Comparison of ENCODE assay signal across 15 cellular contexts in genomic region chr1:155019377-155020245, GRCh38. TPM values are rescaled to one million over a fixed set of nuclear protein-coding genes. Genes with fewer than 3 reads are reported as not detected.
DNase-seq lines count a peak whose midpoint lies in the region; ATAC-seq, FAIRE-seq and TF ChIP-seq lines count a peak whose summit lies in the region.
"Had no signal": no experiment of that assay in that cellular context is flagged by ENCODE, and none has a peak within 500 bp of the region (broad histone marks: within the 10 kb centered on the region; RNA-seq: fewer than 3 reads in every experiment).

No MANE protein-coding gene starts in this region.

- no peaks in the 10 kb centered on the region for H3K27me3 ChIP-seq in RWPE2 (ENCODE audit: insufficient read depth, poor library complexity, severe bottlenecking)
- H3K27me3 ChIP-seq in mesenchymal stem cell (ENCODE audit: control insufficient read depth in 1 of 2, insufficient read depth in 1 of 2, low read length in 2 of 2): no peaks in the 10 kb centered on the region
- H3K27me3 ChIP-seq: ascending aorta; BLaER1 treated with 17β-estradiol and CSF1 and Interleukin-3, amounts not matched to agents 10 nM and 100 nM; dorsolateral prefrontal cortex had no signal

- H3K36me3 ChIP-seq in RWPE2 (ENCODE audit: low read depth) (peaks cover 18% of the 10 kb centered on the region), mesenchymal stem cell (ENCODE audit: control insufficient read depth in 1 of 2, insufficient read depth in 2 of 2, low read depth in 1 of 2, low read length in 2 of 2) (peaks cover 21 to 24% of the 10 kb centered on the region in 2 experiments)

- H2BK120ac ChIP-seq in mesenchymal stem cell (ENCODE audit: low read depth, low read length): no peak overlapping the region

- no peak for TF ChIP-seq CTCF in natural killer cell (IDR thresholded peaks at IDR 0.05)
- no peak for TF ChIP-seq CTCF in RWPE2 (IDR thresholded peaks at IDR 0.05; ENCODE audit: poor library complexity, severe bottlenecking)
- TF ChIP-seq CTCF in type B pancreatic cell (conservative IDR thresholded peaks at IDR 0.05): no peak

- no peak overlapping the region for H2BK5ac ChIP-seq in mesenchymal stem cell (ENCODE audit: low read depth, low read length, poor library complexity, severe bottlenecking)

- H3K4ac ChIP-seq in mesenchymal stem cell (ENCODE audit: low read depth in 1 of 2, low read length in 2 of 2): no peak overlapping the region

- no peak overlapping the region for H3K18ac ChIP-seq in mesenchymal stem cell (ENCODE audit: low read depth in 1 of 2, low read length in 2 of 2)

- H3K27me3 Mint-ChIP-seq in natural killer cell (ENCODE audit: low read depth in 2 of 2): no peaks in the 10 kb centered on the region
- H3K27me3 Mint-ChIP-seq in natural killer cell treated with Interleukin-12 subunit alpha and Interleukin-12 subunit beta and Interleukin-15 and Interleukin-18, amount 100 ng/mL, for 72 hours: no peaks in the 10 kb centered on the region
- H3K27me3 Mint-ChIP-seq in type B pancreatic cell: no peaks in the 10 kb centered on the region

- H3K4me1 ChIP-seq in RWPE2 (ENCODE audit: insufficient read depth, poor library complexity, severe bottlenecking): peaks cover 25% of the 10 kb centered on the region
- H3K4me1 ChIP-seq in mesenchymal stem cell (ENCODE audit: control insufficient read depth, insufficient read depth, low read depth, low read length): peaks cover 28% of the 10 kb centered on the region

- WGBS in mesenchymal stem cell: 85% methylated on average over 11 of the region's 11 CpGs

- H3K4me1 Mint-ChIP-seq in natural killer cell (peaks cover 11 to 29% of the 10 kb centered on the region in 2 donors), type B pancreatic cell (ENCODE audit: unreplicated experiment) (peaks cover 25% of the 10 kb centered on the region)
- peaks cover 5 to 27% of the 10 kb centered on the region in 2 donors for H3K4me1 Mint-ChIP-seq in natural killer cell treated with Interleukin-12 subunit alpha and Interleukin-12 subunit beta and Interleukin-15 and Interleukin-18, amount 100 ng/mL, for 72 hours (ENCODE audit: low read depth in 2 of 2)

- no peak overlapping the region for H2BK12ac ChIP-seq in mesenchymal stem cell (ENCODE audit: low read length in 2 of 2)

- no peaks in the 10 kb centered on the region for H3K36me3 Mint-ChIP-seq in natural killer cell
- H3K36me3 Mint-ChIP-seq in natural killer cell treated with Interleukin-12 subunit alpha and Interleukin-12 subunit beta and Interleukin-15 and Interleukin-18, amount 100 ng/mL, for 72 hours: no peaks in the 10 kb centered on the region
- no peaks in the 10 kb centered on the region for H3K36me3 Mint-ChIP-seq in type B pancreatic cell

- H2AK5ac ChIP-seq in mesenchymal stem cell (ENCODE audit: low read length, severe bottlenecking): no peak overlapping the region

- intact Hi-C loops in natural killer cell (cut with micrococcal nuclease): no loop called here

- H3K23ac ChIP-seq in mesenchymal stem cell (ENCODE audit: low read length in 2 of 2): no peak overlapping the region

- no peak overlapping the region for H3K9ac ChIP-seq in mesenchymal stem cell (ENCODE audit: low read length)

- no peak for FAIRE-seq in frontal cortex (lab: Jason Lieb, UNC)

- H4K91ac ChIP-seq in mesenchymal stem cell (ENCODE audit: low read length): peak overlapping the region; percentile 11

- ATAC-seq in natural killer cell: no peak
- no peak for ATAC-seq in natural killer cell treated with Interleukin-12 subunit alpha and Interleukin-12 subunit beta and Interleukin-15 and Interleukin-18, amount 100 ng/mL, for 72 hours
- no peak for ATAC-seq in RWPE2 (ENCODE audit: low read depth)
- no peak for ATAC-seq in HG03521 (IDR thresholded peaks at IDR 0.05; ENCODE audit: unreplicated experiment)
- no peak for ATAC-seq in GM19455 (IDR thresholded peaks at IDR 0.05; ENCODE audit: unreplicated experiment)
- ATAC-seq: WTC11 had no signal

- no peak overlapping the region for H3K4me2 ChIP-seq in mesenchymal stem cell (ENCODE audit: low read length, poor library complexity, severe bottlenecking)

- H2AFZ ChIP-seq in mesenchymal stem cell (ENCODE audit: low read depth, low read length): no peak overlapping the region

- H3K9me3 ChIP-seq in RWPE2 (ENCODE audit: severe bottlenecking): no peaks in the 10 kb centered on the region
- no peaks in the 10 kb centered on the region for H3K9me3 ChIP-seq in mesenchymal stem cell (ENCODE audit: control insufficient read depth, low read length)
- H3K9me3 ChIP-seq: ascending aorta; BLaER1 treated with 17β-estradiol and CSF1 and Interleukin-3, amounts not matched to agents 10 nM and 100 nM had no signal

- H3K4me3 ChIP-seq in RWPE2 (ENCODE audit: severe bottlenecking): no peak overlapping the region
- H3K4me3 ChIP-seq in mesenchymal stem cell (ENCODE audit: insufficient read depth in 1 of 2, low read depth in 1 of 2, low read length in 2 of 2): peak overlapping the region in 1 of 2 experiments; percentile 50
- H3K4me3 ChIP-seq: ascending aorta, dorsolateral prefrontal cortex had no signal

- H3K4me3 Mint-ChIP-seq in natural killer cell (no peak overlapping the region), type B pancreatic cell (peak overlapping the region; percentile 58)
- no peak overlapping the region for H3K4me3 Mint-ChIP-seq in natural killer cell treated with Interleukin-12 subunit alpha and Interleukin-12 subunit beta and Interleukin-15 and Interleukin-18, amount 100 ng/mL, for 72 hours
- H3K4me3 Mint-ChIP-seq: WTC11 had no signal

- H4K8ac ChIP-seq in mesenchymal stem cell (ENCODE audit: low read length): no peak overlapping the region

- H3K9me3 Mint-ChIP-seq in natural killer cell (no peaks in the 10 kb centered on the region), type B pancreatic cell (no peaks in the 10 kb centered on the region)
- H3K9me3 Mint-ChIP-seq in natural killer cell treated with Interleukin-12 subunit alpha and Interleukin-12 subunit beta and Interleukin-15 and Interleukin-18, amount 100 ng/mL, for 72 hours: no peaks in the 10 kb centered on the region
- H3K9me3 Mint-ChIP-seq: WTC11 had no signal

- H2BK15ac ChIP-seq in mesenchymal stem cell (ENCODE audit: low read depth, poor library complexity, severe bottlenecking): no peak overlapping the region

- DNase-seq in natural killer cell: no peak
- DNase-seq in natural killer cell treated with Interleukin-12 subunit alpha and Interleukin-12 subunit beta and Interleukin-15 and Interleukin-18, amount 100 ng/mL, for 72 hours (ENCODE audit: low spot score): no peak
- peak; percentile 40 for DNase-seq in RWPE2 (ENCODE audit: low spot score)
- no peak for DNase-seq in mesenchymal stem cell
- DNase-seq in type B pancreatic cell (ENCODE audit: extremely low spot score, unreplicated experiment): no peak
- no peak for DNase-seq in frontal cortex (ENCODE audit: low spot score in 2 of 2)
- DNase-seq: dorsolateral prefrontal cortex; NCI-H187; stimulated activated CD4-positive, alpha-beta T cell treated with anti-CD3 and anti-CD28 coated beads, Interleukin-4, amount 100 ng/mL, for 24 hours; stimulated activated naive CD4-positive, alpha-beta T cell had no signal

- H3K27ac Mint-ChIP-seq in natural killer cell: peak overlapping the region; percentile 29 to 43
- H3K27ac Mint-ChIP-seq in natural killer cell treated with Interleukin-12 subunit alpha and Interleukin-12 subunit beta and Interleukin-15 and Interleukin-18, amount 100 ng/mL, for 72 hours: peak overlapping the region in 1 of 2 donors; percentile 29
- peak overlapping the region; percentile 49 for H3K27ac Mint-ChIP-seq in type B pancreatic cell
- H3K27ac Mint-ChIP-seq: WTC11 had no signal

- peaks cover 8% of the 10 kb centered on the region for H3K79me1 ChIP-seq in mesenchymal stem cell (replicated peaks; ENCODE audit: low read length, poor library complexity, severe bottlenecking)

- H3K27ac ChIP-seq in RWPE2 (ENCODE audit: poor library complexity, severe bottlenecking) (peak overlapping the region; percentile 92), mesenchymal stem cell (ENCODE audit: low read length, poor library complexity, severe bottlenecking) (no peak overlapping the region)
- H3K27ac ChIP-seq: ascending aorta had no signal

- H3K14ac ChIP-seq in mesenchymal stem cell (ENCODE audit: low read length in 2 of 2): no peak overlapping the region

RNA-seq across cellular contexts. Expression of gene DCST2, which starts 14.0 kb away (rescaled TPM):
- total RNA-seq in natural killer cell: under 1 TPM; 0.30 to 0.92 (median 0.32) TPM
- under 1 TPM in 1 of 2 donors, not detected in 1; 0.57 TPM for total RNA-seq in natural killer cell treated with Interleukin-12 subunit alpha and Interleukin-12 subunit beta and Interleukin-15 and Interleukin-18, amount 100 ng/mL, for 72 hours
- 0.07 TPM for polyA plus RNA-seq in mesenchymal stem cell (2013, experiment 1 of 2)
- polyA plus RNA-seq in mesenchymal stem cell (2013, experiment 2 of 2): 0.08 TPM
- 1.6 and 2.4 TPM in 2 replicates for total RNA-seq in type B pancreatic cell (ENCODE audit: low replicate concordance)
- total RNA-seq in frontal cortex: under 0.01 TPM

RNA-seq across cellular contexts. Expression of gene DCST1, which starts 14.0 kb away (rescaled TPM):
- total RNA-seq in natural killer cell (under 1 TPM in 2 of 3 donors, not detected in 1; 0.35 to 0.60 TPM), type B pancreatic cell (ENCODE audit: low replicate concordance) (not detected in 2 replicates), frontal cortex (not detected)
- not detected for total RNA-seq in natural killer cell treated with Interleukin-12 subunit alpha and Interleukin-12 subunit beta and Interleukin-15 and Interleukin-18, amount 100 ng/mL, for 72 hours
- polyA plus RNA-seq in mesenchymal stem cell (2013, experiment 1 of 2): not detected
- polyA plus RNA-seq in mesenchymal stem cell (2013, experiment 2 of 2): not detected
- total RNA-seq: ascending aorta had no signal

RNA-seq across cellular contexts. Expression of gene ZBTB7B, which starts 17.0 kb away (rescaled TPM):
- total RNA-seq in natural killer cell (10 to 100 TPM; 61.2 to 75.4 (median 63.3) TPM), type B pancreatic cell (ENCODE audit: low replicate concordance) (38.1 and 75.9 TPM in 2 replicates), frontal cortex (0.82 TPM)
- 100 to 1,000 TPM in 1 of 2 donors, 10 to 100 TPM in 1; 78.4 to 107 TPM for total RNA-seq in natural killer cell treated with Interleukin-12 subunit alpha and Interleukin-12 subunit beta and Interleukin-15 and Interleukin-18, amount 100 ng/mL, for 72 hours
- 18.3 TPM for polyA plus RNA-seq in mesenchymal stem cell (2013, experiment 1 of 2)
- polyA plus RNA-seq in mesenchymal stem cell (2013, experiment 2 of 2): 18.3 TPM

RNA-seq across cellular contexts. Expression of gene LENEP, which starts 26.2 kb away (rescaled TPM):
- total RNA-seq in natural killer cell (not detected), type B pancreatic cell (ENCODE audit: low replicate concordance) (0.52 and 1.1 TPM in 2 replicates), frontal cortex (1.2 TPM)
- total RNA-seq in natural killer cell treated with Interleukin-12 subunit alpha and Interleukin-12 subunit beta and Interleukin-15 and Interleukin-18, amount 100 ng/mL, for 72 hours: 1 to 10 TPM in 1 of 2 donors, under 1 TPM in 1; 0.48 to 4.3 TPM
- polyA plus RNA-seq in mesenchymal stem cell (2013, experiment 1 of 2): not detected
- not detected for polyA plus RNA-seq in mesenchymal stem cell (2013, experiment 2 of 2)
- total RNA-seq: ascending aorta had no signal

RNA-seq across cellular contexts. Expression of gene ADAM15, which starts 31.5 kb away (rescaled TPM):
- total RNA-seq in natural killer cell: 10 to 100 TPM; 54.6 to 83.2 (median 64.7) TPM
- total RNA-seq in natural killer cell treated with Interleukin-12 subunit alpha and Interleukin-12 subunit beta and Interleukin-15 and Interleukin-18, amount 100 ng/mL, for 72 hours: 100 to 1,000 TPM in 1 of 2 donors, 10 to 100 TPM in 1; 42.1 to 107 TPM
- 32.8 TPM for polyA plus RNA-seq in mesenchymal stem cell (2013, experiment 1 of 2)
- 32.9 TPM for polyA plus RNA-seq in mesenchymal stem cell (2013, experiment 2 of 2)
- 61.9 and 69.0 TPM in 2 replicates for total RNA-seq in type B pancreatic cell (ENCODE audit: low replicate concordance)
- 11.8 TPM for total RNA-seq in frontal cortex

Comparison
In these comparisons a context has a peak if more than half of its experiments do, and no peak if none do; other contexts are left out.
1. RNA of gene ZBTB7B, which starts 17.0 kb away (total RNA-seq): 78.4 to 107 TPM in natural killer cell treated with Interleukin-12 subunit alpha and Interleukin-12 subunit beta and Interleukin-15 and Interleukin-18, amount 100 ng/mL, for 72 hours, 61.2 to 75.4 TPM in natural killer cell and 38.1 to 75.9 TPM in type B pancreatic cell; 0.82 TPM in frontal cortex (single experiment); every median in the first group is over 10 times any median in the second.